Comparison of ENCODE assay signal across 21 cellular contexts in the genomic region with DNA sequence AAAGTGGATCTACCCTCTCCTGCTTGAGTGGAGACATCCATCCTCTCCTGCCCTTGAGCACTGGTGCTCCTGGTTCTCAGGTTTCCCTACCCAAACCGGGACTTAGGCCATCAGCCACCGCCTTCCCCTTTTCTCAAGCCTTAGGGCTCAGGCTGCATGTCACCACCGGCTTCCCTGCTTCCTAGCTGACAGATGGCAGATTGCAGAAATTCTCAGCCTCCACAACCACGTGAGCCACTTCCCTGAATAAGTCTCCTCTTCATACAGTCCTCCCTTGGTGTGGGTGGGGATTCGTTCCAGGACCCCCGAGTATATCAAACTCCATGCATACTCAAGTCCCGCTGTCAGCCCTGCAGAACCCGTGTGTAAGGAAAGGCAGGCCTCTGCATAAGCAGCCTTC.
DNase-seq lines count a peak whose midpoint lies in the region; TF ChIP-seq lines count a peak whose summit lies in the region.
"Had no signal": no experiment of that assay in that cellular context is flagged by ENCODE, and none has a peak within 500 bp of the region (broad histone marks: within the 10 kb centered on the region; RNA-seq: fewer than 3 reads in every experiment).

No MANE protein-coding gene starts in this region.

- no peaks in the 10 kb centered on the region for H3K27me3 ChIP-seq in esophagus muscularis mucosa
- no peaks in the 10 kb centered on the region for H3K27me3 ChIP-seq in spleen (replicated peaks in 1 of 7)
- no peaks in the 10 kb centered on the region for H3K27me3 ChIP-seq in Karpas-422 (ENCODE audit: low read length)
- H3K27me3 ChIP-seq: BE2C had no signal

- no peaks in the 10 kb centered on the region for H3K9me3 ChIP-seq in esophagus muscularis mucosa
- H3K9me3 ChIP-seq in spleen = no peaks in the 10 kb centered on the region
- no peaks in the 10 kb centered on the region for H3K9me3 ChIP-seq in Karpas-422 (ENCODE audit: low read length)
- H3K9me3 ChIP-seq: BE2C, Caco-2, SK-N-SH had no signal

- no peak for TF ChIP-seq POLR2A in esophagus muscularis mucosa (IDR thresholded peaks at IDR 0.05; ENCODE audit: low read depth)
- TF ChIP-seq POLR2A in spleen (IDR thresholded peaks at IDR 0.05) = no peak

- no peak overlapping the region for H3K4me3 ChIP-seq in esophagus muscularis mucosa
- no peak overlapping the region for H3K4me3 ChIP-seq in spleen
- H3K4me3 ChIP-seq in Karpas-422 (ENCODE audit: low read length) = no peak overlapping the region
- H3K4me3 ChIP-seq: GM12878, GM23248, K562 had no signal

- no peak overlapping the region for H2AFZ ChIP-seq in Karpas-422 (ENCODE audit: low read length)
- H2AFZ ChIP-seq: GM23248 had no signal

- no peak overlapping the region for H3K27ac ChIP-seq in esophagus muscularis mucosa (replicated peaks in 1 of 4)
- no peak overlapping the region for H3K27ac ChIP-seq in spleen
- no peak overlapping the region for H3K27ac ChIP-seq in Karpas-422 (ENCODE audit: low read length)
- H3K27ac ChIP-seq: GM23248 had no signal

- TF ChIP-seq CTCF in esophagus muscularis mucosa (IDR thresholded peaks at IDR 0.05) (no peak), spleen (IDR thresholded peaks at IDR 0.05 in 8 of 11, conservative IDR thresholded peaks at IDR 0.05 in 3 of 11) (no peak)

- no peaks in the 10 kb centered on the region for H4K20me1 ChIP-seq in Karpas-422 (ENCODE audit: insufficient read depth, low read depth, low read length)

- H3K4me2 ChIP-seq in Karpas-422 (ENCODE audit: low read depth, low read length, poor library complexity, severe bottlenecking) = no peak overlapping the region
- H3K4me2 ChIP-seq: SK-N-SH had no signal

- 83% methylated on average over 7 of the region's 8 CpGs for WGBS in esophagus muscularis mucosa
- WGBS in spleen, 5 donors = 60 to 73% (median 65%) methylated on average over 8 of the region's 8 CpGs

- DNase-seq in NCI-H1694 (lab: John Stamatoyannopoulos, UW) (peak; percentile 15), NCI-H1694 treated with DMSO at 0.1 percent for 48 hours (lab: John Stamatoyannopoulos, UW) (no peak), NCI-H524 (lab: John Stamatoyannopoulos, UW) (peak; percentile 72 to 73), esophagus muscularis mucosa (ENCODE audit: extremely low spot score) (peak; percentile 82), spleen (peak; percentile 30), RKO (ENCODE audit: low spot score) (no peak), Karpas-422 (no peak), NCI-H2227 treated with DMSO at 0.1 percent for 48 hours (lab: John Stamatoyannopoulos, UW) (no peak)
- DNase-seq: BE2C; Caco-2; CD4-positive, CD25-positive, alpha-beta regulatory T cell; GM23248; NCI-H1436; NCI-H2029 treated with DMSO at 0.1 percent for 48 hours; NCI-H2171; NCI-H446; OCI-M1; SHP77; SK-N-SH had no signal

- intact Hi-C loops in esophagus muscularis mucosa (cut with DNase I) (no loop called here), spleen (cut with DNase I; ENCODE audit: low total_unique reads) (no loop called here)

- H3K9me2 ChIP-seq in Karpas-422 (replicated peaks; ENCODE audit: insufficient read depth, low read length) = no peaks in the 10 kb centered on the region
- H3K9me2 ChIP-seq: SK-N-SH had no signal

- no peaks in the 10 kb centered on the region for H3K79me2 ChIP-seq in Karpas-422 (ENCODE audit: low read length)

- TF ChIP-seq EP300 in esophagus muscularis mucosa (IDR thresholded peaks at IDR 0.05) = no peak

- H3K9ac ChIP-seq in Karpas-422 (ENCODE audit: low read length) = no peak overlapping the region
- H3K9ac ChIP-seq: GM23248, SK-N-SH had no signal

- H3K4me1 ChIP-seq in esophagus muscularis mucosa (peaks cover 0 to 9% (median 0%) of the 10 kb centered on the region in 4 donors), spleen (peaks cover 0 to under 1% (median 0%) of the 10 kb centered on the region in 6 donors), Karpas-422 (ENCODE audit: low read length) (peaks cover 16% of the 10 kb centered on the region)

- H3K36me3 ChIP-seq in esophagus muscularis mucosa = no peaks in the 10 kb centered on the region
- H3K36me3 ChIP-seq in spleen = no peaks in the 10 kb centered on the region
- no peaks in the 10 kb centered on the region for H3K36me3 ChIP-seq in Karpas-422 (ENCODE audit: insufficient read depth, low read length)
- H3K36me3 ChIP-seq: BE2C had no signal

Comparison
In these comparisons a context has a peak if more than half of its experiments do, and no peak if none do; other contexts are left out.
1. DNase-seq: peak in NCI-H1694 (single experiment), NCI-H524 (2 of 2), esophagus muscularis mucosa (single experiment) and spleen (single experiment); none in NCI-H1694 treated with DMSO at 0.1 percent for 48 hours (single experiment), RKO (single experiment), Karpas-422 (single experiment) and NCI-H2227 treated with DMSO at 0.1 percent for 48 hours (single experiment).